Comparison of ENCODE assay signal across 9 cellular contexts in genomic region chr10:112184379-112184778, GRCh38. TPM values are rescaled to one million over a fixed set of nuclear protein-coding genes. Genes with fewer than 3 reads are reported as not detected.
DNase-seq lines count a peak whose midpoint lies in the region; ATAC-seq and TF ChIP-seq lines count a peak whose summit lies in the region.
"Had no signal": no experiment of that assay in that cellular context is flagged by ENCODE, and none has a peak within 500 bp of the region (broad histone marks: within the 10 kb centered on the region; RNA-seq: fewer than 3 reads in every experiment).

No MANE protein-coding gene starts in this region.

- peaks cover 4 to 8% of the 10 kb centered on the region in 2 donors for H3K36me3 ChIP-seq in ascending aorta

- ATAC-seq in right cardiac atrium: no peak
- ATAC-seq in left cardiac atrium: no peak
- no peak for ATAC-seq in omental fat pad (ENCODE audit: low FRiP score)
- ATAC-seq in HG03378 (IDR thresholded peaks at IDR 0.05; ENCODE audit: unreplicated experiment): no peak
- ATAC-seq in GM19463 (IDR thresholded peaks at IDR 0.05; ENCODE audit: unreplicated experiment): no peak

- peaks cover 9% of the 10 kb centered on the region for H3K27me3 Mint-ChIP-seq in mesothelial cell of epicardium (ENCODE audit: low read depth)

- WGBS in right cardiac atrium: 21% methylated on average over 2 of the region's 2 CpGs

- H3K4me3 ChIP-seq in right cardiac atrium (ENCODE audit: low read length): peak overlapping the region; percentile 82
- H3K4me3 ChIP-seq in ascending aorta: peak overlapping the region; percentile 85 to 87

- TF ChIP-seq CTCF in ascending aorta (IDR thresholded peaks at IDR 0.05) (no peak), mesothelial cell of epicardium (IDR thresholded peaks at IDR 0.05; ENCODE audit: unreplicated experiment) (no peak), omental fat pad (IDR thresholded peaks at IDR 0.05) (no peak)

- intact Hi-C loops in right cardiac atrium (cut with DNase I) (loop anchor here (5.0 to 10.0 kb wide), 2 partner anchors 113 to 120 kb away; no protein-coding TSS in a partner anchor), left cardiac atrium (cut with DNase I) (loop anchor here in 1 of 2 donors (5.0 kb wide), 1 partner anchor 123 kb away; no protein-coding TSS in a partner anchor), ascending aorta (cut with DNase I) (loop anchor here (5.0 kb wide), 3 partner anchors 123 to 263 kb away; partner anchors contain the start of genes VTI1A and ZDHHC6)

- H3K9me3 ChIP-seq in right cardiac atrium (ENCODE audit: control insufficient read depth, low read length): no peaks in the 10 kb centered on the region
- no peaks in the 10 kb centered on the region for H3K9me3 ChIP-seq in ascending aorta

- no peaks in the 10 kb centered on the region for H3K4me1 ChIP-seq in right cardiac atrium (ENCODE audit: control insufficient read depth, insufficient read depth, low read length)
- peaks cover 0 to 17% of the 10 kb centered on the region in 2 donors for H3K4me1 ChIP-seq in ascending aorta
- H3K4me1 ChIP-seq: foreskin keratinocyte had no signal

- H3K27me3 ChIP-seq in right cardiac atrium (ENCODE audit: control insufficient read depth, insufficient read depth): no peaks in the 10 kb centered on the region
- H3K27me3 ChIP-seq in ascending aorta: no peaks in the 10 kb centered on the region
- H3K27me3 ChIP-seq: foreskin keratinocyte had no signal

- H3K4me1 Mint-ChIP-seq in mesothelial cell of epicardium: peaks cover 16% of the 10 kb centered on the region

- H3K27ac ChIP-seq in right cardiac atrium (ENCODE audit: low read length): no peak overlapping the region
- H3K27ac ChIP-seq in ascending aorta: peak overlapping the region; percentile 73 to 82

- peak overlapping the region; percentile 80 for H3K4me3 Mint-ChIP-seq in mesothelial cell of epicardium

- DNase-seq in right cardiac atrium (no peak), left cardiac atrium (no peak), ascending aorta (ENCODE audit: low spot score in 2 of 2) (no peak), mesothelial cell of epicardium (ENCODE audit: low spot score in 2 of 2, unreplicated experiment in 2 of 2) (no peak), NCI-H2196 treated with DMSO at 0.1 percent for 48 hours (lab: John Stamatoyannopoulos, UW; ENCODE audit: unreplicated experiment) (no peak), omental fat pad (ENCODE audit: low spot score) (no peak)

- H3K9me3 Mint-ChIP-seq in mesothelial cell of epicardium: peaks cover 20% of the 10 kb centered on the region

- peak overlapping the region; percentile 30 for H3K27ac Mint-ChIP-seq in mesothelial cell of epicardium

- peaks cover 2% of the 10 kb centered on the region for H3K36me3 Mint-ChIP-seq in mesothelial cell of epicardium

RNA-seq across cellular contexts. Expression of gene GPAM, which starts 0.8 kb away (rescaled TPM):
- total RNA-seq in right cardiac atrium (10 to 100 TPM; 15.1 to 31.1 (median 17.0) TPM), left cardiac atrium (100 to 1,000 TPM; 137 to 343 TPM), ascending aorta (3.2 TPM), mesothelial cell of epicardium (14.4 to 20.0 TPM (median 16.9 TPM) in 3 replicates), omental fat pad (100 to 1,000 TPM; 140 to 448 (median 241) TPM)
- polyA plus RNA-seq in right cardiac atrium: 15.8 TPM
